8 cellular contexts compared by ENCODE assay signal in genomic region chr13:52599037-52599852, GRCh38. TPM values are rescaled to one million over a fixed set of nuclear protein-coding genes. Genes with fewer than 3 reads are reported as not detected.
DNase-seq lines count a peak whose midpoint lies in the region; ATAC-seq, FAIRE-seq and TF ChIP-seq lines count a peak whose summit lies in the region.

No MANE protein-coding gene starts in this region.

- no peaks in the 10 kb centered on the region for H3K9me3 Mint-ChIP-seq in activated naive CD4-positive, alpha-beta T cell treated with anti-CD3 and anti-CD28 coated beads, Interleukin-2, amount 50 U/mL, for 24 hours
- no peaks in the 10 kb centered on the region for H3K9me3 Mint-ChIP-seq in activated T-helper 1 cell treated with anti-CD3 and anti-CD28 coated beads, Interleukin-12 subunit alpha, Interleukin-12 subunit beta, Interleukin-2, Interleukin-4 antibody, amounts not matched to agents 30 ng/mL and 10 ng/mL and 1 ng/mL, durations not matched to agents 14 hours and 24 hours and 36 hours

- peaks cover 9% of the 10 kb centered on the region for H3K4me1 Mint-ChIP-seq in activated naive CD4-positive, alpha-beta T cell treated with anti-CD3 and anti-CD28 coated beads, Interleukin-2, amount 50 U/mL, for 24 hours
- peaks cover 10% of the 10 kb centered on the region for H3K4me1 Mint-ChIP-seq in activated T-helper 1 cell treated with anti-CD3 and anti-CD28 coated beads, Interleukin-12 subunit alpha, Interleukin-12 subunit beta, Interleukin-2, Interleukin-4 antibody, amounts not matched to agents 30 ng/mL and 10 ng/mL and 1 ng/mL, durations not matched to agents 14 hours and 24 hours and 36 hours (ENCODE audit: low read depth)

- no peak for TF ChIP-seq EP300 in sigmoid colon (IDR thresholded peaks at IDR 0.05)

- peak overlapping the region; percentile 72 to 86 (median 82) for H3K27ac ChIP-seq in sigmoid colon

- TF ChIP-seq CTCF in sigmoid colon (IDR thresholded peaks at IDR 0.05) = no peak

- peaks cover 0 to 11% (median 9%) of the 10 kb centered on the region in 4 donors for H3K4me1 ChIP-seq in sigmoid colon

- H3K9me3 ChIP-seq in sigmoid colon = no peaks in the 10 kb centered on the region

- intact Hi-C loops in activated T-helper 1 cell treated with anti-CD3 and anti-CD28 coated beads, Interleukin-12 subunit alpha, Interleukin-12 subunit beta, Interleukin-2, Interleukin-4 antibody, amounts not matched to agents 30 ng/mL and 10 ng/mL and 1 ng/mL, durations not matched to agents 14 hours and 24 hours and 36 hours (cut with micrococcal nuclease) = loop anchor here (1.0 kb wide), 1 partner anchor 18 kb away; no protein-coding TSS in a partner anchor
- intact Hi-C loops in left cardiac atrium (cut with DNase I) (no loop called here), sigmoid colon (cut with DNase I) (loop anchor here (2.0 kb wide), 1 partner anchor 54 kb away; the partner anchor contains the start of gene SUGT1)

- H3K27me3 ChIP-seq in sigmoid colon = no peaks in the 10 kb centered on the region

- H3K36me3 Mint-ChIP-seq in activated naive CD4-positive, alpha-beta T cell treated with anti-CD3 and anti-CD28 coated beads, Interleukin-2, amount 50 U/mL, for 24 hours = peaks cover 2% of the 10 kb centered on the region
- no peaks in the 10 kb centered on the region for H3K36me3 Mint-ChIP-seq in activated T-helper 1 cell treated with anti-CD3 and anti-CD28 coated beads, Interleukin-12 subunit alpha, Interleukin-12 subunit beta, Interleukin-2, Interleukin-4 antibody, amounts not matched to agents 30 ng/mL and 10 ng/mL and 1 ng/mL, durations not matched to agents 14 hours and 24 hours and 36 hours (ENCODE audit: low read depth)

- H3K27me3 Mint-ChIP-seq in activated naive CD4-positive, alpha-beta T cell treated with anti-CD3 and anti-CD28 coated beads, Interleukin-2, amount 50 U/mL, for 24 hours = peaks cover 22% of the 10 kb centered on the region
- peaks cover 17% of the 10 kb centered on the region for H3K27me3 Mint-ChIP-seq in activated T-helper 1 cell treated with anti-CD3 and anti-CD28 coated beads, Interleukin-12 subunit alpha, Interleukin-12 subunit beta, Interleukin-2, Interleukin-4 antibody, amounts not matched to agents 30 ng/mL and 10 ng/mL and 1 ng/mL, durations not matched to agents 14 hours and 24 hours and 36 hours (ENCODE audit: insufficient read depth)

- H3K4me3 ChIP-seq in sigmoid colon = peak overlapping the region; percentile 55 to 75 (median 66)

- WGBS in sigmoid colon, 2 donors = 16 to 29% methylated on average over 13 of the region's 13 CpGs

- H3K36me3 ChIP-seq in sigmoid colon = no peaks in the 10 kb centered on the region

- peak; percentile 11 for ATAC-seq in HG03460 (IDR thresholded peaks at IDR 0.05; ENCODE audit: unreplicated experiment)
- peak; percentile 41 to 71 for ATAC-seq in left cardiac atrium

- TF ChIP-seq POLR2A in sigmoid colon (IDR thresholded peaks at IDR 0.05) = no peak

- no peak for FAIRE-seq in HTR-8/SVneo (lab: Jason Lieb, UNC)

- H3K27ac Mint-ChIP-seq in activated naive CD4-positive, alpha-beta T cell treated with anti-CD3 and anti-CD28 coated beads, Interleukin-2, amount 50 U/mL, for 24 hours = no peak overlapping the region
- no peak overlapping the region for H3K27ac Mint-ChIP-seq in activated T-helper 1 cell treated with anti-CD3 and anti-CD28 coated beads, Interleukin-12 subunit alpha, Interleukin-12 subunit beta, Interleukin-2, Interleukin-4 antibody, amounts not matched to agents 30 ng/mL and 10 ng/mL and 1 ng/mL, durations not matched to agents 14 hours and 24 hours and 36 hours

- peak overlapping the region; percentile 68 for H3K4me3 Mint-ChIP-seq in activated naive CD4-positive, alpha-beta T cell treated with anti-CD3 and anti-CD28 coated beads, Interleukin-2, amount 50 U/mL, for 24 hours
- peak overlapping the region; percentile 79 for H3K4me3 Mint-ChIP-seq in activated T-helper 1 cell treated with anti-CD3 and anti-CD28 coated beads, Interleukin-12 subunit alpha, Interleukin-12 subunit beta, Interleukin-2, Interleukin-4 antibody, amounts not matched to agents 30 ng/mL and 10 ng/mL and 1 ng/mL, durations not matched to agents 14 hours and 24 hours and 36 hours

- DNase-seq in activated naive CD4-positive, alpha-beta T cell treated with anti-CD3 and anti-CD28 coated beads, Interleukin-2, amount 50 U/mL, for 16 hours = no peak
- DNase-seq in activated T-helper 1 cell treated with anti-CD3 and anti-CD28 coated beads, Interleukin-12 subunit alpha, Interleukin-12 subunit beta, Interleukin-2, Interleukin-4 antibody, amounts not matched to agents 30 ng/mL and 10 ng/mL and 1 ng/mL, durations not matched to agents 14 hours and 24 hours and 36 hours (ENCODE audit: low spot score) = no peak
- DNase-seq in left cardiac atrium = no peak
- no peak for DNase-seq in sigmoid colon
- DNase-seq in HTR-8/SVneo (ENCODE audit: insufficient read length, low spot score) = no peak
- DNase-seq in NCI-H1436 treated with DMSO at 0.1 percent for 48 hours (lab: John Stamatoyannopoulos, UW) = no peak

RNA-seq across cellular contexts. Expression of gene HNRNPA1L2, which starts 43.0 kb away (rescaled TPM):
- total RNA-seq in activated T-helper 1 cell treated with anti-CD3 and anti-CD28 coated beads, Interleukin-12 subunit alpha, Interleukin-12 subunit beta, Interleukin-2, Interleukin-4 antibody, amounts not matched to agents 30 ng/mL and 10 ng/mL and 1 ng/mL, durations not matched to agents 14 hours and 24 hours and 36 hours = 8.8 and 9.6 TPM in 2 replicates
- total RNA-seq in left cardiac atrium (1 to 10 TPM; 3.6 to 4.3 TPM), sigmoid colon (1 to 10 TPM in 3 of 4 donors, under 1 TPM in 1; 0.95 to 4.3 (median 3.7) TPM)
- 1 to 10 TPM; 2.8 to 6.2 (median 3.6) TPM for polyA plus RNA-seq in sigmoid colon

RNA-seq across cellular contexts. Expression of gene SUGT1, which starts 53.4 kb away (rescaled TPM):
- 63.3 and 66.1 TPM in 2 replicates for total RNA-seq in activated T-helper 1 cell treated with anti-CD3 and anti-CD28 coated beads, Interleukin-12 subunit alpha, Interleukin-12 subunit beta, Interleukin-2, Interleukin-4 antibody, amounts not matched to agents 30 ng/mL and 10 ng/mL and 1 ng/mL, durations not matched to agents 14 hours and 24 hours and 36 hours
- total RNA-seq in left cardiac atrium (10 to 100 TPM; 48.7 to 56.2 TPM), sigmoid colon (10 to 100 TPM; 21.9 to 48.5 (median 39.4) TPM)
- 10 to 100 TPM; 34.8 to 49.0 (median 42.9) TPM for polyA plus RNA-seq in sigmoid colon

Comparison
In these comparisons a context has a peak if more than half of its experiments do, and no peak if none do; other contexts are left out.
1. intact Hi-C loops: an anchor here in activated T-helper 1 cell treated with anti-CD3 and anti-CD28 coated beads, Interleukin-12 subunit alpha, Interleukin-12 subunit beta, Interleukin-2, Interleukin-4 antibody, amounts not matched to agents 30 ng/mL and 10 ng/mL and 1 ng/mL, durations not matched to agents 14 hours and 24 hours and 36 hours (1.0 kb wide) and sigmoid colon (2.0 kb wide); none called in left cardiac atrium.